18 cellular contexts compared by ENCODE assay signal in genomic region chr3:120192159-120192558, GRCh38.
DNase-seq lines count a peak whose midpoint lies in the region; ATAC-seq lines count a peak whose summit lies in the region.
"Had no signal": no experiment of that assay in that cellular context is flagged by ENCODE, and none has a peak within 500 bp of the region (broad histone marks: within the 10 kb centered on the region; RNA-seq: fewer than 3 reads in every experiment).

No MANE protein-coding gene starts in this region.

- DNase-seq in A172 (ENCODE audit: low spot score) (peak; percentile 20), GM03348 (ENCODE audit: low spot score) (peak; percentile 61), M059J (ENCODE audit: low read depth) (peak; percentile 61), iris pigment epithelial cell (ENCODE audit: low read depth) (peak; percentile 30)
- no peak for DNase-seq in stimulated activated naive CD8-positive, alpha-beta T cell treated with anti-CD3 and anti-CD28 coated beads, Interleukin-15, Interleukin-2, amounts not matched to agents 100 U/mL and 50 U/mL, for 24 hours
- DNase-seq: Calu3; CD4-positive, alpha-beta memory T cell; GOT3; NCI-H1048; NCI-H1436; NCI-H1930; NCI-H345; NCI-H524 treated with DMSO at 0.1 percent for 48 hours; PC-9; SW 1271 had no signal

- no peak for ATAC-seq in HG03108 (IDR thresholded peaks at IDR 0.05; ENCODE audit: unreplicated experiment)
- ATAC-seq in GM21737 (IDR thresholded peaks at IDR 0.05; ENCODE audit: unreplicated experiment), result no peak
- no peak for ATAC-seq in stimulated activated naive CD8-positive, alpha-beta T cell treated with anti-CD3 and anti-CD28 coated beads, Interleukin-15, Interleukin-2, amounts not matched to agents 100 U/mL and 50 U/mL, for 24 hours
- ATAC-seq in GM21825 (IDR thresholded peaks at IDR 0.05; ENCODE audit: unreplicated experiment), result no peak
